20 cellular contexts compared by ENCODE assay signal in genomic region chr6:388202-388903, GRCh38. TPM values are rescaled to one million over a fixed set of nuclear protein-coding genes. Genes with fewer than 3 reads are reported as not detected.
A peak's percentile ranks its signal among the peaks of the same experiment; 100 is the strongest.
DNase-seq lines count a peak whose midpoint lies in the region; ATAC-seq, FAIRE-seq and TF ChIP-seq lines count a peak whose summit lies in the region.
"Had no signal": no experiment of that assay in that cellular context is flagged by ENCODE, and none has a peak within 500 bp of the region (broad histone marks: within the 10 kb centered on the region; RNA-seq: fewer than 3 reads in every experiment).

No MANE protein-coding gene starts in this region.

- ATAC-seq in activated CD8-positive, alpha-beta T cell treated with anti-CD3 and anti-CD28 coated beads for 36 hours, result no peak
- ATAC-seq in activated CD8-positive, alpha-beta T cell treated with anti-CD3 and anti-CD28 coated beads, Interleukin-2, amount 10 ng/mL, durations not matched to agents 7 days and 5 days, result no peak
- ATAC-seq in memory B cell (ENCODE audit: low read depth), result no peak
- ATAC-seq: GM23338, left colon had no signal

- no peaks in the 10 kb centered on the region for H3K9me3 Mint-ChIP-seq in activated CD8-positive, alpha-beta T cell treated with anti-CD3 and anti-CD28 coated beads for 36 hours
- H3K9me3 Mint-ChIP-seq in activated CD8-positive, alpha-beta T cell treated with anti-CD3 and anti-CD28 coated beads, Interleukin-2, amount 10 ng/mL, durations not matched to agents 7 days and 5 days (ENCODE audit: insufficient read depth), result no peaks in the 10 kb centered on the region
- no peaks in the 10 kb centered on the region for H3K9me3 Mint-ChIP-seq in activated naive CD8-positive, alpha-beta T cell treated with anti-CD3 and anti-CD28 coated beads for 36 hours
- H3K9me3 Mint-ChIP-seq in memory B cell, result no peaks in the 10 kb centered on the region
- H3K9me3 Mint-ChIP-seq: CD8-positive, alpha-beta memory T cell; GM23338 had no signal

- intact Hi-C loops in activated CD8-positive, alpha-beta T cell treated with anti-CD3 and anti-CD28 coated beads for 36 hours (cut with micrococcal nuclease), result loop anchor here (5.0 kb wide), 2 partner anchors 46 to 96 kb away; partner anchors contain the start of gene DUSP22

- no peak for DNase-seq in activated CD8-positive, alpha-beta T cell treated with anti-CD3 and anti-CD28 coated beads for 36 hours
- DNase-seq in activated CD8-positive, alpha-beta T cell treated with anti-CD3 and anti-CD28 coated beads, Interleukin-2, amount 10 ng/mL, durations not matched to agents 7 days and 5 days, result no peak
- DNase-seq in GM19239 (ENCODE audit: insufficient read length, low spot score) (no peak), memory B cell (ENCODE audit: low spot score in 2 of 2) (no peak), HT-29 (ENCODE audit: low spot score) (no peak), GM13977 (ENCODE audit: low spot score) (no peak)
- no peak for DNase-seq in activated naive CD8-positive, alpha-beta T cell treated with anti-CD3 and anti-CD28 coated beads for 36 hours
- no peak for DNase-seq in stimulated activated CD4-positive, alpha-beta T cell treated with anti-CD3 and anti-CD28 coated beads, Interleukin-2, amount 100 ng/mL, for 24 hours
- DNase-seq: activated effector memory CD4-positive, alpha-beta T cell treated with Interleukin-2 at 50 U/mL for 16 hours; CD8-positive, alpha-beta memory T cell; DND-41; left colon; MM.1S; NCI-H2029; NCI-H446 treated with DMSO at 0.1 percent for 48 hours; RPMI8226 had no signal

- CTCF ChIA-PET in activated CD8-positive, alpha-beta T cell treated with anti-CD3 and anti-CD28 coated beads for 36 hours (lab: Charles Lee), result interaction anchor here (0.9 to 2.4 kb wide), 5 partner anchors 70 to 205 kb away, joined by 3 to 8 read pairs (median 3); no protein-coding TSS in a partner anchor
- CTCF ChIA-PET in activated CD8-positive, alpha-beta T cell treated with anti-CD3 and anti-CD28 coated beads, Interleukin-2, amount 10 ng/mL, durations not matched to agents 7 days and 5 days (lab: Charles Lee), result interaction anchor here (0.7 to 9.7 kb wide), 8 partner anchors 12 to 205 kb away, joined by 3 to 85 read pairs (median 5); no protein-coding TSS in a partner anchor

- in situ Hi-C loops in GM13977 (cut with MboI; ENCODE audit: low pct_unique_long_range_greater_than_20kb, low sequenced_read_pairs, unreplicated experiment), result no loop called here

- peaks cover 31% of the 10 kb centered on the region for H3K4me1 Mint-ChIP-seq in activated CD8-positive, alpha-beta T cell treated with anti-CD3 and anti-CD28 coated beads for 36 hours (ENCODE audit: low read depth)
- H3K4me1 Mint-ChIP-seq in activated CD8-positive, alpha-beta T cell treated with anti-CD3 and anti-CD28 coated beads, Interleukin-2, amount 10 ng/mL, durations not matched to agents 7 days and 5 days (ENCODE audit: low read depth), result peaks cover 37% of the 10 kb centered on the region
- peaks cover 31% of the 10 kb centered on the region for H3K4me1 Mint-ChIP-seq in activated naive CD8-positive, alpha-beta T cell treated with anti-CD3 and anti-CD28 coated beads for 36 hours
- peaks cover 21% of the 10 kb centered on the region for H3K4me1 Mint-ChIP-seq in memory B cell
- H3K4me1 Mint-ChIP-seq: GM23338 had no signal

- H3K36me3 Mint-ChIP-seq in activated CD8-positive, alpha-beta T cell treated with anti-CD3 and anti-CD28 coated beads for 36 hours (ENCODE audit: low read depth), result peaks cover 17% of the 10 kb centered on the region
- H3K36me3 Mint-ChIP-seq in activated CD8-positive, alpha-beta T cell treated with anti-CD3 and anti-CD28 coated beads, Interleukin-2, amount 10 ng/mL, durations not matched to agents 7 days and 5 days (ENCODE audit: low read depth), result peaks cover 10% of the 10 kb centered on the region
- H3K36me3 Mint-ChIP-seq in activated naive CD8-positive, alpha-beta T cell treated with anti-CD3 and anti-CD28 coated beads for 36 hours, result peaks cover 14% of the 10 kb centered on the region
- peaks cover 7% of the 10 kb centered on the region for H3K36me3 Mint-ChIP-seq in memory B cell
- H3K36me3 Mint-ChIP-seq: neural progenitor cell had no signal

- TF ChIP-seq CTCF in activated CD8-positive, alpha-beta T cell treated with anti-CD3 and anti-CD28 coated beads for 36 hours (IDR thresholded peaks at IDR 0.05), result no peak
- TF ChIP-seq CTCF in GM13977 (IDR thresholded peaks at IDR 0.05; ENCODE audit: extremely low read depth, insufficient read depth, missing control alignments), result no peak

- peaks cover 4% of the 10 kb centered on the region for H3K27me3 Mint-ChIP-seq in activated CD8-positive, alpha-beta T cell treated with anti-CD3 and anti-CD28 coated beads for 36 hours
- peaks cover 2% of the 10 kb centered on the region for H3K27me3 Mint-ChIP-seq in activated CD8-positive, alpha-beta T cell treated with anti-CD3 and anti-CD28 coated beads, Interleukin-2, amount 10 ng/mL, durations not matched to agents 7 days and 5 days (ENCODE audit: low read depth)
- peaks cover 38% of the 10 kb centered on the region for H3K27me3 Mint-ChIP-seq in activated naive CD8-positive, alpha-beta T cell treated with anti-CD3 and anti-CD28 coated beads for 36 hours
- no peaks in the 10 kb centered on the region for H3K27me3 Mint-ChIP-seq in memory B cell

- FAIRE-seq in GM19239 (lab: Jason Lieb, UNC), result peak; percentile 60
- FAIRE-seq: endometrium, frontal cortex had no signal

- POLR2A ChIA-PET in activated CD8-positive, alpha-beta T cell treated with anti-CD3 and anti-CD28 coated beads for 36 hours (lab: Charles Lee), result interaction anchor here (0.8 to 29.9 kb wide), 10 partner anchors 10 to 196 kb away, joined by 3 to 888 read pairs (median 48); partner anchors contain the start of gene DUSP22
- POLR2A ChIA-PET in activated CD8-positive, alpha-beta T cell treated with anti-CD3 and anti-CD28 coated beads, Interleukin-2, amount 10 ng/mL, durations not matched to agents 7 days and 5 days (lab: Charles Lee), result interaction anchor here (0.7 to 10.4 kb wide), 7 partner anchors 10 to 96 kb away, joined by 3 to 231 read pairs (median 4); no protein-coding TSS in a partner anchor

- no peak overlapping the region for H3K4me3 Mint-ChIP-seq in activated CD8-positive, alpha-beta T cell treated with anti-CD3 and anti-CD28 coated beads for 36 hours
- no peak overlapping the region for H3K4me3 Mint-ChIP-seq in activated CD8-positive, alpha-beta T cell treated with anti-CD3 and anti-CD28 coated beads, Interleukin-2, amount 10 ng/mL, durations not matched to agents 7 days and 5 days
- H3K4me3 Mint-ChIP-seq in activated naive CD8-positive, alpha-beta T cell treated with anti-CD3 and anti-CD28 coated beads for 36 hours, result no peak overlapping the region
- no peak overlapping the region for H3K4me3 Mint-ChIP-seq in memory B cell
- H3K4me3 Mint-ChIP-seq: GM23338, neural progenitor cell had no signal

- H3K27ac Mint-ChIP-seq in activated CD8-positive, alpha-beta T cell treated with anti-CD3 and anti-CD28 coated beads for 36 hours, result peak overlapping the region; percentile 2
- no peak overlapping the region for H3K27ac Mint-ChIP-seq in activated CD8-positive, alpha-beta T cell treated with anti-CD3 and anti-CD28 coated beads, Interleukin-2, amount 10 ng/mL, durations not matched to agents 7 days and 5 days
- H3K27ac Mint-ChIP-seq in activated naive CD8-positive, alpha-beta T cell treated with anti-CD3 and anti-CD28 coated beads for 36 hours, result peak overlapping the region; percentile 10
- H3K27ac Mint-ChIP-seq in memory B cell, result peak overlapping the region; percentile 42
- H3K27ac Mint-ChIP-seq: GM23338, neural progenitor cell had no signal

RNA-seq across cellular contexts. Expression of gene IRF4, which starts 3.2 kb away (rescaled TPM):
- total RNA-seq in activated CD8-positive, alpha-beta T cell treated with anti-CD3 and anti-CD28 coated beads for 36 hours, result 100 to 1,000 TPM; 409 to 439 TPM
- 10 to 100 TPM; 91.2 to 95.2 TPM for total RNA-seq in activated CD8-positive, alpha-beta T cell treated with anti-CD3 and anti-CD28 coated beads, Interleukin-2, amount 10 ng/mL, durations not matched to agents 7 days and 5 days
- total RNA-seq in activated naive CD8-positive, alpha-beta T cell treated with anti-CD3 and anti-CD28 coated beads for 36 hours, result 100 to 1,000 TPM; 432 to 438 TPM
- total RNA-seq in HT-29 (2014; rRNA removed; shearing (Covaris generic)), result not detected in 2 replicates
- total RNA-seq: frontal cortex had no signal

Comparison
In these comparisons a context has a peak if more than half of its experiments do, and no peak if none do; other contexts are left out.
1. RNA of gene IRF4, which starts 3.2 kb away (total RNA-seq): 409 to 439 TPM in activated CD8-positive, alpha-beta T cell treated with anti-CD3 and anti-CD28 coated beads for 36 hours, 432 to 438 TPM in activated naive CD8-positive, alpha-beta T cell treated with anti-CD3 and anti-CD28 coated beads for 36 hours and 91.2 to 95.2 TPM in activated CD8-positive, alpha-beta T cell treated with anti-CD3 and anti-CD28 coated beads, Interleukin-2, amount 10 ng/mL, durations not matched to agents 7 days and 5 days; not detected in HT-29; every median in the first group is over 10 times any median in the second.